Comparison of ENCODE assay signal across 1 cellular context in the genomic region with DNA sequence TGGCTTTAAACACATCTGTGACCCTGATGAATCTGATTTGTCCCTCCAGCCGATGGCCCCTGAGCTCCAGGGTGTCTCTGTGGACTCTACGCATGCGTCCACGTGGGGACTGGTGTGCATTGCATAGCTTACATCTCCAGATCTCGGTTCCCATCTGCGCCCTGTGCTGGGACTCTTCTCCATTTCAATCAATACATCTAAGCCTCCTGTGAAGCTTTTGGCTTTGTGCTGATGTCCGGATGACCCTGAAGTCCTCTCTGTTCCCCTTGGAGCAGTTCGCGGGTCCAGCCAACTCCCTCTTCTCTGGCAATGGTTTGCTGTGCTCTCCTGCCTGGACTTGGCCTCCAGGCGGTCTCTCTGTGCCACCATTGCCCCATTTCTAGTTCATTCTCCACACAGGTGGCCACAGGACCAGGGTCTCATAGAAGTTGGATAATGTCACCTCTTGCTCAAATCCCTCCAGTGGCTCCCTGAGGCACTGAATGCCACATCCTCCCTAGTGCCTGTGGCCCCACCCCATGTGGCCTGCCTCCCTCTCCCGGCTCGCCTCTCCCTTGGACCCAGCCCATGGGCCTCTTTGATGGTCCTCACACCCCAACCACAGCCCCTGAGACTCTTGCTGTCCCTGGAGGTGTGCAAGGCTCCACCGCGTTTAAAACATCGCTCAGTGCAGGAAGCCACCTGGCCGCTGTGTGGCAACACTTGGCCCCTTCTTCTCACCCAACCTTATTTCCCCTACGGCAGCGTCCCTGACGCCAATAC.
TF ChIP-seq lines count a peak whose summit lies in the region.

No MANE protein-coding gene starts in this region.

TF ChIP-seq in GM23338, 12 proteins besides CTCF, POLR2A, EP300 and RAD21 (continued from another document):
- TF ChIP-seq JUNB (IDR thresholded peaks at IDR 0.05; ENCODE audit: unreplicated experiment) (no peak), CREB1 (CRISPR knock-in tag; IDR thresholded peaks at IDR 0.05; ENCODE audit: low read depth) (no peak)
- TF ChIP-seq, protein P1, sequence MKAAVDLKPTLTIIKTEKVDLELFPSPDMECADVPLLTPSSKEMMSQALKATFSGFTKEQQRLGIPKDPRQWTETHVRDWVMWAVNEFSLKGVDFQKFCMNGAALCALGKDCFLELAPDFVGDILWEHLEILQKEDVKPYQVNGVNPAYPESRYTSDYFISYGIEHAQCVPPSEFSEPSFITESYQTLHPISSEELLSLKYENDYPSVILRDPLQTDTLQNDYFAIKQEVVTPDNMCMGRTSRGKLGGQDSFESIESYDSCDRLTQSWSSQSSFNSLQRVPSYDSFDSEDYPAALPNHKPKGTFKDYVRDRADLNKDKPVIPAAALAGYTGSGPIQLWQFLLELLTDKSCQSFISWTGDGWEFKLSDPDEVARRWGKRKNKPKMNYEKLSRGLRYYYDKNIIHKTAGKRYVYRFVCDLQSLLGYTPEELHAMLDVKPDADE (IDR thresholded peaks at IDR 0.05): no peak
